ENCODE assay signal across 15 cellular contexts in genomic region chr2:145186303-145186702, GRCh38.
DNase-seq lines count a peak whose midpoint lies in the region; ATAC-seq and TF ChIP-seq lines count a peak whose summit lies in the region.
"Had no signal": no experiment of that assay in that cellular context is flagged by ENCODE, and none has a peak within 500 bp of the region (broad histone marks: within the 10 kb centered on the region; RNA-seq: fewer than 3 reads in every experiment).

No MANE protein-coding gene starts in this region.

- H3K36me3 ChIP-seq in OCI-LY3 (replicated peaks; ENCODE audit: low read depth, low read length): no peaks in the 10 kb centered on the region
- H3K36me3 ChIP-seq: BLaER1, SJSA1 had no signal

- H3K9me3 Mint-ChIP-seq in glutamatergic neuron (ENCODE audit: unreplicated experiment): no peaks in the 10 kb centered on the region
- H3K9me3 Mint-ChIP-seq in activated CD4-positive, alpha-beta memory T cell treated with anti-CD3 and anti-CD28 coated beads for 36 hours: no peaks in the 10 kb centered on the region

- no peaks in the 10 kb centered on the region for H3K9me3 ChIP-seq in OCI-LY3 (ENCODE audit: insufficient read depth, low read length)
- H3K9me3 ChIP-seq: BLaER1, body of pancreas, SJSA1 had no signal

- CTCF ChIA-PET in activated CD4-positive, alpha-beta memory T cell treated with anti-CD3 and anti-CD28 coated beads for 36 hours (lab: Charles Lee): no interaction called here

- H4K20me1 ChIP-seq in OCI-LY3 (ENCODE audit: insufficient read depth, low read length): no peaks in the 10 kb centered on the region
- H4K20me1 ChIP-seq: BLaER1 had no signal

- H3K9ac ChIP-seq in OCI-LY3 (ENCODE audit: low read length): no peak overlapping the region
- H3K9ac ChIP-seq: BLaER1 had no signal

- peak overlapping the region; percentile 15; the same call in 1 of the 2 replicates for H2AFZ ChIP-seq in OCI-LY3 (ENCODE audit: low read depth, low read length)

- POLR2A ChIA-PET in activated CD4-positive, alpha-beta memory T cell treated with anti-CD3 and anti-CD28 coated beads for 36 hours (lab: Charles Lee): no interaction called here

- H3K27me3 ChIP-seq in OCI-LY3 (ENCODE audit: low read depth, low read length): no peaks in the 10 kb centered on the region
- H3K27me3 ChIP-seq: BLaER1, body of pancreas, SJSA1 had no signal

- peak; percentile 21 for DNase-seq in glutamatergic neuron
- no peak for DNase-seq in activated T-cell treated with anti-CD3 and anti-CD28 coated beads, Interleukin-2, amount 50 U/mL, for 48 hours
- no peak for DNase-seq in stimulated activated CD4-positive, alpha-beta T cell treated with anti-CD3 and anti-CD28 coated beads, Interleukin-2, amount 100 ng/mL, for 24 hours
- DNase-seq in activated T-cell treated with anti-CD3 and anti-CD28 coated beads for 4 hours: no peak
- DNase-seq in activated CD4-positive, alpha-beta memory T cell treated with anti-CD3 and anti-CD28 coated beads for 36 hours: no peak
- DNase-seq: activated CD8-positive, alpha-beta memory T cell treated with anti-CD3 and anti-CD28 coated beads, Interleukin-2, amount 10 ng/mL, durations not matched to agents 7 days and 5 days; GOT3; NCI-H187 treated with DMSO at 0.1 percent for 48 hours; small intestine had no signal

- H3K27ac ChIP-seq in 22Rv1 (no peak overlapping the region), OCI-LY3 (ENCODE audit: low read length) (no peak overlapping the region)
- H3K27ac ChIP-seq: BLaER1, body of pancreas, SJSA1 had no signal

- H3K4me3 ChIP-seq in OCI-LY3 (ENCODE audit: low read length): no peak overlapping the region
- H3K4me3 ChIP-seq: BLaER1, body of pancreas, SJSA1 had no signal

- intact Hi-C loops in activated CD4-positive, alpha-beta memory T cell treated with anti-CD3 and anti-CD28 coated beads for 36 hours (cut with micrococcal nuclease): no loop called here

- no peaks in the 10 kb centered on the region for H3K36me3 Mint-ChIP-seq in glutamatergic neuron (ENCODE audit: unreplicated experiment)
- H3K36me3 Mint-ChIP-seq in activated CD4-positive, alpha-beta memory T cell treated with anti-CD3 and anti-CD28 coated beads for 36 hours: no peaks in the 10 kb centered on the region
- H3K36me3 Mint-ChIP-seq: activated CD8-positive, alpha-beta memory T cell treated with anti-CD3 and anti-CD28 coated beads, Interleukin-2, amount 10 ng/mL, durations not matched to agents 7 days and 5 days had no signal

- peaks cover 25% of the 10 kb centered on the region for H3K4me1 Mint-ChIP-seq in glutamatergic neuron (ENCODE audit: low read depth, unreplicated experiment)
- H3K4me1 Mint-ChIP-seq in activated CD4-positive, alpha-beta memory T cell treated with anti-CD3 and anti-CD28 coated beads for 36 hours (ENCODE audit: low read depth): no peaks in the 10 kb centered on the region
- H3K4me1 Mint-ChIP-seq: activated CD8-positive, alpha-beta memory T cell treated with anti-CD3 and anti-CD28 coated beads, Interleukin-2, amount 10 ng/mL, durations not matched to agents 7 days and 5 days had no signal

- peaks cover 2% of the 10 kb centered on the region for H3K27me3 Mint-ChIP-seq in glutamatergic neuron (ENCODE audit: unreplicated experiment)
- H3K27me3 Mint-ChIP-seq in activated CD4-positive, alpha-beta memory T cell treated with anti-CD3 and anti-CD28 coated beads for 36 hours: no peaks in the 10 kb centered on the region

- H3K27ac Mint-ChIP-seq in glutamatergic neuron (ENCODE audit: unreplicated experiment): peak overlapping the region; percentile 83
- no peak overlapping the region for H3K27ac Mint-ChIP-seq in activated CD4-positive, alpha-beta memory T cell treated with anti-CD3 and anti-CD28 coated beads for 36 hours
- H3K27ac Mint-ChIP-seq: activated CD8-positive, alpha-beta memory T cell treated with anti-CD3 and anti-CD28 coated beads, Interleukin-2, amount 10 ng/mL, durations not matched to agents 7 days and 5 days had no signal

- TF ChIP-seq CTCF in 22Rv1 (IDR thresholded peaks at IDR 0.05): 0 out of 2 replicates have a peak, but pooled peaks have one; percentile 5
- TF ChIP-seq CTCF in OCI-LY3 (IDR thresholded peaks at IDR 0.05; ENCODE audit: low read depth, low read length): peak; percentile 46
- peak; percentile 23 for TF ChIP-seq CTCF in glutamatergic neuron (IDR thresholded peaks at IDR 0.05; ENCODE audit: partially characterized antibody, unreplicated experiment)

- peaks cover 18% of the 10 kb centered on the region for H3K4me1 ChIP-seq in OCI-LY3 (ENCODE audit: low read length)
- H3K4me1 ChIP-seq: body of pancreas had no signal

- H3K79me2 ChIP-seq in OCI-LY3 (ENCODE audit: low read length): no peaks in the 10 kb centered on the region

- peak; percentile 55 for ATAC-seq in GM19395 (IDR thresholded peaks at IDR 0.05; ENCODE audit: unreplicated experiment)
- ATAC-seq: activated CD8-positive, alpha-beta memory T cell treated with anti-CD3 and anti-CD28 coated beads, Interleukin-2, amount 10 ng/mL, durations not matched to agents 7 days and 5 days; body of pancreas had no signal

- peak overlapping the region; percentile 36 for H3K4me2 ChIP-seq in OCI-LY3 (ENCODE audit: low read length)
- H3K4me2 ChIP-seq: BLaER1 had no signal

- H3K4me3 Mint-ChIP-seq in glutamatergic neuron (ENCODE audit: unreplicated experiment): no peak overlapping the region
- no peak overlapping the region for H3K4me3 Mint-ChIP-seq in activated CD4-positive, alpha-beta memory T cell treated with anti-CD3 and anti-CD28 coated beads for 36 hours
- H3K4me3 Mint-ChIP-seq: activated CD8-positive, alpha-beta memory T cell treated with anti-CD3 and anti-CD28 coated beads, Interleukin-2, amount 10 ng/mL, durations not matched to agents 7 days and 5 days had no signal
